Comparison of ENCODE assay signal across 1 cellular context in genomic region chr1:222909586-222909985, GRCh38.
TF ChIP-seq lines count a peak whose summit lies in the region.

No MANE protein-coding gene starts in this region.

TF ChIP-seq in WTC11, 78 proteins besides CTCF, POLR2A, EP300 and RAD21 (continued from another document):
- no peak for TF ChIP-seq ZNF219 (CRISPR knock-in tag; IDR thresholded peaks at IDR 0.05; ENCODE audit: borderline replicate concordance)
- TF ChIP-seq E2F1 (CRISPR knock-in tag; IDR thresholded peaks at IDR 0.05), result no peak
- no peak for TF ChIP-seq AFF4 (CRISPR knock-in tag; IDR thresholded peaks at IDR 0.05; ENCODE audit: borderline replicate concordance)
- no peak for TF ChIP-seq FOXK1 (CRISPR knock-in tag; IDR thresholded peaks at IDR 0.05)
- no peak for TF ChIP-seq STAT6 (CRISPR knock-in tag; conservative IDR thresholded peaks at IDR 0.05; ENCODE audit: low read depth)
- no peak for TF ChIP-seq AR (CRISPR knock-in tag; IDR thresholded peaks at IDR 0.05)
- TF ChIP-seq PRRX2 (CRISPR knock-in tag; IDR thresholded peaks at IDR 0.05), result no peak
- no peak for TF ChIP-seq IRF2 (CRISPR knock-in tag; IDR thresholded peaks at IDR 0.05; ENCODE audit: borderline replicate concordance, low read depth)
- no peak for TF ChIP-seq ATF1 (CRISPR knock-in tag; IDR thresholded peaks at IDR 0.05)
- TF ChIP-seq ZNF232 (CRISPR knock-in tag; IDR thresholded peaks at IDR 0.05), result no peak
